In genomic region chr1:89310976-89311375, GRCh38 we compare ENCODE assay signal across 10 cellular contexts. TPM values are rescaled to one million over a fixed set of nuclear protein-coding genes. Genes with fewer than 3 reads are reported as not detected.
A peak's percentile ranks its signal among the peaks of the same experiment; 100 is the strongest.
DNase-seq lines count a peak whose midpoint lies in the region; ATAC-seq lines count a peak whose summit lies in the region.
"Had no signal": no experiment of that assay in that cellular context is flagged by ENCODE, and none has a peak within 500 bp of the region (broad histone marks: within the 10 kb centered on the region; RNA-seq: fewer than 3 reads in every experiment).

No MANE protein-coding gene starts in this region.

- POLR2A ChIA-PET in activated naive CD8-positive, alpha-beta T cell treated with anti-CD3 and anti-CD28 coated beads, Interleukin-2, amount 10 ng/mL, durations not matched to agents 7 days and 5 days (lab: Charles Lee), result interaction anchor here (0.6 to 4.1 kb wide), 18 partner anchors 9 to 184 kb away, joined by 3 to 31 read pairs (median 4); partner anchors contain the start of genes GBP2 and GBP5

- no peak overlapping the region for H3K4ac ChIP-seq in trophoblast cell (ENCODE audit: low read depth, low read length)

- peaks cover 0 to 5% of the 10 kb centered on the region in 2 experiments for H3K4me1 ChIP-seq in trophoblast cell (ENCODE audit: control insufficient read depth in 1 of 2, insufficient read depth in 2 of 2, low read length in 2 of 2)

- H4K91ac ChIP-seq in trophoblast cell (ENCODE audit: low read depth, low read length), result no peak overlapping the region

- no peak overlapping the region for H3K23ac ChIP-seq in trophoblast cell (ENCODE audit: low read length)

- H3K9me3 ChIP-seq in trophoblast cell (ENCODE audit: insufficient read depth, low read depth, low read length), result no peaks in the 10 kb centered on the region

- H3K79me1 ChIP-seq in trophoblast cell (ENCODE audit: low read length), result peaks cover 1% of the 10 kb centered on the region

- peaks cover 38% of the 10 kb centered on the region for H3K4me1 Mint-ChIP-seq in activated naive CD8-positive, alpha-beta T cell treated with anti-CD3 and anti-CD28 coated beads, Interleukin-2, amount 10 ng/mL, durations not matched to agents 7 days and 5 days

- no peak for DNase-seq in activated naive CD8-positive, alpha-beta T cell treated with anti-CD3 and anti-CD28 coated beads, Interleukin-2, amount 10 ng/mL, durations not matched to agents 7 days and 5 days
- DNase-seq in trophoblast cell, result no peak
- no peak for DNase-seq in NCI-H1436 treated with DMSO at 0.1 percent for 48 hours (lab: John Stamatoyannopoulos, UW)
- DNase-seq: activated CD4-positive, CD25-positive, alpha-beta regulatory T cell; posterior cingulate gyrus had no signal

- peaks cover 45% of the 10 kb centered on the region for H3K36me3 Mint-ChIP-seq in activated naive CD8-positive, alpha-beta T cell treated with anti-CD3 and anti-CD28 coated beads, Interleukin-2, amount 10 ng/mL, durations not matched to agents 7 days and 5 days

- H3K27me3 Mint-ChIP-seq in activated naive CD8-positive, alpha-beta T cell treated with anti-CD3 and anti-CD28 coated beads, Interleukin-2, amount 10 ng/mL, durations not matched to agents 7 days and 5 days, result no peaks in the 10 kb centered on the region

- no peak overlapping the region for H2BK120ac ChIP-seq in trophoblast cell (ENCODE audit: insufficient read depth, low read length, poor library complexity)

- H3K4me2 ChIP-seq in trophoblast cell (ENCODE audit: low read length), result no peak overlapping the region

- no peak overlapping the region for H2BK12ac ChIP-seq in trophoblast cell (ENCODE audit: low read length)

- no peak overlapping the region for H4K12ac ChIP-seq in trophoblast cell (ENCODE audit: low read depth, low read length)

- H3K9ac ChIP-seq in trophoblast cell (ENCODE audit: low read length), result no peak overlapping the region

- peak overlapping the region; percentile 60 for H3K4me3 Mint-ChIP-seq in activated naive CD8-positive, alpha-beta T cell treated with anti-CD3 and anti-CD28 coated beads, Interleukin-2, amount 10 ng/mL, durations not matched to agents 7 days and 5 days

- no peak overlapping the region for H2BK5ac ChIP-seq in trophoblast cell (ENCODE audit: low read depth, low read length, poor library complexity)

- ATAC-seq in GM18517 (IDR thresholded peaks at IDR 0.05; ENCODE audit: unreplicated experiment) (peak; percentile 7), HG02798 (IDR thresholded peaks at IDR 0.05; ENCODE audit: poor library complexity, unreplicated experiment) (peak; percentile 16), GM21367 (IDR thresholded peaks at IDR 0.05; ENCODE audit: unreplicated experiment) (no peak), HG03521 (IDR thresholded peaks at IDR 0.05; ENCODE audit: unreplicated experiment) (no peak)
- no peak for ATAC-seq in activated naive CD8-positive, alpha-beta T cell treated with anti-CD3 and anti-CD28 coated beads, Interleukin-2, amount 10 ng/mL, durations not matched to agents 7 days and 5 days (ENCODE audit: low read depth)

- H3K36me3 ChIP-seq in trophoblast cell (ENCODE audit: control insufficient read depth in 1 of 2, insufficient read depth in 2 of 2, low read length in 2 of 2), result no peaks in the 10 kb centered on the region

- H3K14ac ChIP-seq in trophoblast cell (ENCODE audit: low read length), result no peak overlapping the region

- H3K4me3 ChIP-seq in trophoblast cell (ENCODE audit: low read depth, low read length), result no peak overlapping the region

- H3K18ac ChIP-seq in trophoblast cell (ENCODE audit: low read length), result no peak overlapping the region

- H3K9me3 Mint-ChIP-seq in activated naive CD8-positive, alpha-beta T cell treated with anti-CD3 and anti-CD28 coated beads, Interleukin-2, amount 10 ng/mL, durations not matched to agents 7 days and 5 days, result peaks cover 16% of the 10 kb centered on the region

- H3K79me2 ChIP-seq in trophoblast cell (ENCODE audit: control insufficient read depth, insufficient read depth, low read length, poor library complexity), result no peaks in the 10 kb centered on the region

- H4K8ac ChIP-seq in trophoblast cell (ENCODE audit: low read depth, low read length), result no peak overlapping the region

- no peak overlapping the region for H2AK5ac ChIP-seq in trophoblast cell (ENCODE audit: low read length)

- H3K27ac Mint-ChIP-seq in activated naive CD8-positive, alpha-beta T cell treated with anti-CD3 and anti-CD28 coated beads, Interleukin-2, amount 10 ng/mL, durations not matched to agents 7 days and 5 days, result peak overlapping the region; percentile 90

- no peaks in the 10 kb centered on the region for H3K27me3 ChIP-seq in trophoblast cell (ENCODE audit: insufficient read depth, low read length)

- H3K27ac ChIP-seq in trophoblast cell (ENCODE audit: low read depth, low read length), result peak overlapping the region; percentile 39

- no peak overlapping the region for H2AFZ ChIP-seq in trophoblast cell (ENCODE audit: insufficient read depth, low read length, poor library complexity)

RNA-seq across cellular contexts. Expression of gene GBP5, which starts 38.3 kb away (rescaled TPM):
- 100 to 1,000 TPM; 228 to 231 TPM for total RNA-seq in activated naive CD8-positive, alpha-beta T cell treated with anti-CD3 and anti-CD28 coated beads, Interleukin-2, amount 10 ng/mL, durations not matched to agents 7 days and 5 days
- 0.06 and 0.11 TPM in 2 replicates for polyA plus RNA-seq in trophoblast cell (2013)

RNA-seq across cellular contexts. Expression of gene GBP6, which starts 52.9 kb away (rescaled TPM):
- under 1 TPM; 0.23 to 0.47 TPM for total RNA-seq in activated naive CD8-positive, alpha-beta T cell treated with anti-CD3 and anti-CD28 coated beads, Interleukin-2, amount 10 ng/mL, durations not matched to agents 7 days and 5 days
- polyA plus RNA-seq in trophoblast cell (2013), result not detected in 2 replicates
- polyA plus RNA-seq: IgD-negative memory B cell had no signal

Comparison
In these comparisons a context has a peak if more than half of its experiments do, and no peak if none do; other contexts are left out.
1. ATAC-seq: peak in GM18517 (single experiment) and HG02798 (single experiment); none in activated naive CD8-positive, alpha-beta T cell treated with anti-CD3 and anti-CD28 coated beads, Interleukin-2, amount 10 ng/mL, durations not matched to agents 7 days and 5 days (single experiment), GM21367 (single experiment) and HG03521 (single experiment).